Comparison of ENCODE assay signal across 9 cellular contexts in genomic region chr2:11750917-11751316, GRCh38. TPM values are rescaled to one million over a fixed set of nuclear protein-coding genes. Genes with fewer than 3 reads are reported as not detected.
DNase-seq lines count a peak whose midpoint lies in the region; ATAC-seq and TF ChIP-seq lines count a peak whose summit lies in the region.
"Had no signal": no experiment of that assay in that cellular context is flagged by ENCODE, and none has a peak within 500 bp of the region (broad histone marks: within the 10 kb centered on the region; RNA-seq: fewer than 3 reads in every experiment).

No MANE protein-coding gene starts in this region.

- H3K4me2 ChIP-seq in MM.1S (ENCODE audit: low read depth, low read length) (peak overlapping the region; percentile 83), trophoblast cell (ENCODE audit: low read length) (no peak overlapping the region)

- H3K4me3 ChIP-seq in MM.1S (ENCODE audit: low read length) (peak overlapping the region; percentile 44), trophoblast cell (ENCODE audit: low read depth, low read length) (no peak overlapping the region)
- H3K4me3 ChIP-seq: heart left ventricle had no signal

- WGBS in trophoblast cell (ENCODE audit: extremely low coverage, insufficient coverage, insufficient read length) = no CpG with 5 or more reads among the region's 7 CpGs

- H3K18ac ChIP-seq in trophoblast cell (ENCODE audit: low read length) = no peak overlapping the region

- H3K27me3 Mint-ChIP-seq in Calu3 (ENCODE audit: unreplicated experiment) (no peaks in the 10 kb centered on the region), brain (peaks cover 6% of the 10 kb centered on the region)

- peaks cover 90% of the 10 kb centered on the region for H3F3A ChIP-seq in MM.1S (ENCODE audit: insufficient read depth, low read length)

- H3K4me1 ChIP-seq in MM.1S (ENCODE audit: low read length) (peaks cover 57% of the 10 kb centered on the region), trophoblast cell (ENCODE audit: control insufficient read depth in 1 of 2, insufficient read depth in 2 of 2, low read length in 2 of 2) (peaks cover 15 to 33% of the 10 kb centered on the region in 2 experiments)

- H4K91ac ChIP-seq in trophoblast cell (ENCODE audit: low read depth, low read length) = no peak overlapping the region

- no peak overlapping the region for H2BK12ac ChIP-seq in trophoblast cell (ENCODE audit: low read length)

- H3K4me3 Mint-ChIP-seq in Calu3 (ENCODE audit: low read depth, unreplicated experiment) (no peak overlapping the region), brain (peak overlapping the region in 2 of 5 experiments; percentile 38 to 72)

- H3K79me1 ChIP-seq in trophoblast cell (ENCODE audit: low read length) = peaks cover 8% of the 10 kb centered on the region

- peak overlapping the region; percentile 22 for H3K4ac ChIP-seq in trophoblast cell (ENCODE audit: low read depth, low read length)

- H3K9me3 Mint-ChIP-seq in Calu3 (ENCODE audit: low read depth, unreplicated experiment) (no peaks in the 10 kb centered on the region), brain (peaks cover 0 to 4% (median 3%) of the 10 kb centered on the region in 5 experiments)

- H3K4me1 Mint-ChIP-seq in Calu3 (ENCODE audit: low read depth, unreplicated experiment) = peaks cover 74% of the 10 kb centered on the region
- peaks cover 76% of the 10 kb centered on the region for H3K4me1 Mint-ChIP-seq in brain

- no peak overlapping the region for H4K12ac ChIP-seq in trophoblast cell (ENCODE audit: low read depth, low read length)

- TF ChIP-seq CTCF in Calu3 (IDR thresholded peaks at IDR 0.05; ENCODE audit: unreplicated experiment) (no peak), MM.1S (IDR thresholded peaks at IDR 0.05; ENCODE audit: low read length) (no peak), brain (conservative IDR thresholded peaks at IDR 0.05) (no peak)

- H3K9me3 ChIP-seq in MM.1S (replicated peaks; ENCODE audit: insufficient read depth, low read length) (no peaks in the 10 kb centered on the region), trophoblast cell (ENCODE audit: insufficient read depth, low read depth, low read length) (no peaks in the 10 kb centered on the region)
- H3K9me3 ChIP-seq: heart left ventricle had no signal

- H3K27ac Mint-ChIP-seq in Calu3 (ENCODE audit: unreplicated experiment) (no peak overlapping the region), brain (peak overlapping the region in 3 of 5 experiments; percentile 12 to 70 (median 56))

- no peak overlapping the region for H4K8ac ChIP-seq in trophoblast cell (ENCODE audit: low read depth, low read length)

- H3K9ac ChIP-seq in MM.1S (ENCODE audit: low read length) (peak overlapping the region; percentile 94), trophoblast cell (ENCODE audit: low read length) (no peak overlapping the region)

- no peak overlapping the region for H2BK5ac ChIP-seq in trophoblast cell (ENCODE audit: low read depth, low read length, poor library complexity)

- intact Hi-C loops in Calu3 (cut with micrococcal nuclease; ENCODE audit: unreplicated experiment) = loop anchor here (5.0 kb wide), 1 partner anchor 59 kb away; no protein-coding TSS in a partner anchor

- H3K9me2 ChIP-seq in MM.1S (replicated peaks; ENCODE audit: insufficient read depth, low read length) = no peaks in the 10 kb centered on the region

- no peak for ATAC-seq in HG03097 (IDR thresholded peaks at IDR 0.05; ENCODE audit: low FRiP score, unreplicated experiment)

- no peaks in the 10 kb centered on the region for H3K27me3 ChIP-seq in MM.1S (replicated peaks; ENCODE audit: insufficient read depth, low read length)
- H3K27me3 ChIP-seq in trophoblast cell (ENCODE audit: insufficient read depth, low read length) = no peaks in the 10 kb centered on the region
- H3K27me3 ChIP-seq: heart left ventricle had no signal

- H3K79me2 ChIP-seq in MM.1S (ENCODE audit: low read length) = peaks cover 82% of the 10 kb centered on the region
- peaks cover 11% of the 10 kb centered on the region for H3K79me2 ChIP-seq in trophoblast cell (ENCODE audit: control insufficient read depth, insufficient read depth, low read length, poor library complexity)

- no peak overlapping the region for H2AK5ac ChIP-seq in trophoblast cell (ENCODE audit: low read length)

- H2AFZ ChIP-seq in MM.1S (ENCODE audit: low read length) = no peak overlapping the region
- no peak overlapping the region for H2AFZ ChIP-seq in trophoblast cell (ENCODE audit: insufficient read depth, low read length, poor library complexity)

- H3K36me3 ChIP-seq in MM.1S (replicated peaks; ENCODE audit: insufficient read depth, low read length) = no peaks in the 10 kb centered on the region
- no peaks in the 10 kb centered on the region for H3K36me3 ChIP-seq in trophoblast cell (ENCODE audit: control insufficient read depth in 1 of 2, insufficient read depth in 2 of 2, low read length in 2 of 2)
- H3K36me3 ChIP-seq: heart left ventricle had no signal

- no TSS peak for BruUV-seq in Calu3 (replicated peaks; lab: Mats Ljungman, UMichigan)

- CTCF ChIA-PET in Calu3 (lab: Charles Lee) = interaction anchor here (0.6 to 1.2 kb wide), 3 partner anchors 9 to 83 kb away, joined by 3 read pairs; no protein-coding TSS in a partner anchor

- H4K20me1 ChIP-seq in MM.1S (ENCODE audit: insufficient read depth, low read length) = no peaks in the 10 kb centered on the region

- H3K36me3 Mint-ChIP-seq in Calu3 (ENCODE audit: insufficient read depth, unreplicated experiment) = peaks cover 42% of the 10 kb centered on the region
- peaks cover 35% of the 10 kb centered on the region for H3K36me3 Mint-ChIP-seq in brain

- no peak overlapping the region for H3K14ac ChIP-seq in trophoblast cell (ENCODE audit: low read length)

- H3K27ac ChIP-seq in MM.1S (ENCODE audit: low read length) = peak overlapping the region; percentile 98
- H3K27ac ChIP-seq in trophoblast cell (ENCODE audit: low read depth, low read length) = no peak overlapping the region

- DNase-seq in Calu3 (peak; percentile 48), MM.1S (peak; percentile 67), trophoblast cell (peak; percentile 64 to 77), GM19238 (ENCODE audit: insufficient read length, low spot score) (no peak), DMS114 treated with DMSO at 0.1 percent for 48 hours (lab: John Stamatoyannopoulos, UW; ENCODE audit: unreplicated experiment) (no peak), NCI-H524 (lab: John Stamatoyannopoulos, UW) (no peak)
- DNase-seq: heart left ventricle had no signal

- no peak overlapping the region for H3K23ac ChIP-seq in trophoblast cell (ENCODE audit: low read length)

- no peak overlapping the region for H2BK120ac ChIP-seq in trophoblast cell (ENCODE audit: insufficient read depth, low read length, poor library complexity)

RNA-seq across cellular contexts. Expression of gene LPIN1, which starts 4.5 kb away (rescaled TPM):
- 46.2 and 53.5 TPM in 2 replicates for total RNA-seq in Calu3 (2022)
- 15.0 TPM for polyA plus RNA-seq in brain (ENCODE audit: insufficient read depth, low read depth, low replicate concordance)
- polyA plus RNA-seq in trophoblast cell (2013) = 11.7 and 12.4 TPM in 2 replicates

Comparison
In these comparisons a context has a peak if more than half of its experiments do, and no peak if none do; other contexts are left out.
1. DNase-seq: peak in Calu3 (single experiment), MM.1S (single experiment) and trophoblast cell (2 of 2); none in GM19238 (single experiment), DMS114 treated with DMSO at 0.1 percent for 48 hours (single experiment) and NCI-H524 (0 of 2).